13 cellular contexts compared by ENCODE assay signal in the genomic region with DNA sequence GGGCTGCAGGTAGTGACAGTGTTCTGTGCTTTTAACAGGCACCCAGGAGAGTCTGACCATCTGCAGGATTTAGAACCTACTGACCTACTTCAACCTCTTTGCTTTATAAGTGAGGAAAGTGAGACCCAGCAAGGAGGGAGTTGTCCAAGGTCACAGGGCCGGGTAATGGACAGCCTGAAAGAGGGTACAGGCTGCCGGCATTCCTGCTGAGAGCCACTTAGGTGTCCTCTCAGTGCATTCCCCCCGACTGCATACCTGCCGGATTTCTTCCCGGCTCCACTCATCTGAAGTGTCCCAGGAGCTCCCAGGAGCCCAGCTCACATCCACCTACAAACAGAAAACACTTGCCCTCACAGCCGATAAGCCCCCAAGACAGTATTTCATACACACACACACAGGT. TPM values are rescaled to one million over a fixed set of nuclear protein-coding genes. Genes with fewer than 3 reads are reported as not detected.
"Had no signal": no experiment of that assay in that cellular context is flagged by ENCODE, and none has a peak within 500 bp of the region (broad histone marks: within the 10 kb centered on the region; RNA-seq: fewer than 3 reads in every experiment).

No MANE protein-coding gene starts in this region.

- H3K27ac ChIP-seq: parathyroid adenoma had no signal

- H3K9me3 ChIP-seq: breast epithelium, right atrium auricular region had no signal

- H3K4me3 Mint-ChIP-seq: activated CD4-positive, alpha-beta memory T cell treated with anti-CD3 and anti-CD28 coated beads, Interleukin-2, amount 10 ng/mL, durations not matched to agents 7 days and 5 days; activated naive CD8-positive, alpha-beta T cell treated with anti-CD3 and anti-CD28 coated beads for 36 hours; immature natural killer cell; stimulated activated naive B cell treated with anti-CD40 and anti-IgM and Interleukin-4, amounts not matched to agents 10 μg/mL and 1 μg/mL and 100 μg/mL, for 72 hours had no signal

- ATAC-seq: activated T-cell treated with anti-CD3 and anti-CD28 coated beads, Interleukin-2, amount 50 U/mL, for 72 hours; stimulated activated naive B cell treated with anti-CD40 and anti-IgM and Interleukin-4, amounts not matched to agents 10 μg/mL and 1 μg/mL and 100 μg/mL, for 72 hours had no signal

- H3K4me3 ChIP-seq: breast epithelium, dorsolateral prefrontal cortex, right atrium auricular region had no signal

- DNase-seq: activated CD4-positive, alpha-beta memory T cell treated with anti-CD3 and anti-CD28 coated beads, Interleukin-2, amount 10 ng/mL, durations not matched to agents 7 days and 5 days; activated gamma-delta T cell treated with Interleukin-2 at 50 U/mL for 16 hours; activated naive CD8-positive, alpha-beta T cell treated with anti-CD3 and anti-CD28 coated beads for 36 hours; activated T-cell treated with anti-CD3 and anti-CD28 coated beads, Interleukin-2, amount 50 U/mL, for 72 hours; immature natural killer cell; stimulated activated CD4-positive, alpha-beta T cell treated with anti-CD3 and anti-CD28 coated beads, Interleukin-2, amount 100 ng/mL, for 24 hours; stimulated activated naive B cell treated with anti-CD40 and anti-IgM and Interleukin-4, amounts not matched to agents 10 μg/mL and 1 μg/mL and 100 μg/mL, for 72 hours had no signal

- H3K36me3 Mint-ChIP-seq: activated naive CD8-positive, alpha-beta T cell treated with anti-CD3 and anti-CD28 coated beads for 36 hours; immature natural killer cell; stimulated activated naive B cell treated with anti-CD40 and anti-IgM and Interleukin-4, amounts not matched to agents 10 μg/mL and 1 μg/mL and 100 μg/mL, for 72 hours had no signal

- H3K79me2 ChIP-seq: parathyroid adenoma had no signal

- H3K9me3 Mint-ChIP-seq: activated CD4-positive, alpha-beta memory T cell treated with anti-CD3 and anti-CD28 coated beads, Interleukin-2, amount 10 ng/mL, durations not matched to agents 7 days and 5 days; activated T-cell treated with anti-CD3 and anti-CD28 coated beads, Interleukin-2, amount 50 U/mL, for 72 hours; immature natural killer cell; stimulated activated naive B cell treated with anti-CD40 and anti-IgM and Interleukin-4, amounts not matched to agents 10 μg/mL and 1 μg/mL and 100 μg/mL, for 72 hours had no signal

- H3K27me3 ChIP-seq: breast epithelium, dorsolateral prefrontal cortex, right atrium auricular region had no signal

- H2AFZ ChIP-seq: parathyroid adenoma had no signal

- H3K4me1 ChIP-seq: parathyroid adenoma had no signal

- H3K36me3 ChIP-seq: breast epithelium, right atrium auricular region had no signal

- H3K27ac Mint-ChIP-seq: activated CD4-positive, alpha-beta memory T cell treated with anti-CD3 and anti-CD28 coated beads, Interleukin-2, amount 10 ng/mL, durations not matched to agents 7 days and 5 days; activated naive CD8-positive, alpha-beta T cell treated with anti-CD3 and anti-CD28 coated beads for 36 hours; activated T-cell treated with anti-CD3 and anti-CD28 coated beads, Interleukin-2, amount 50 U/mL, for 72 hours; immature natural killer cell; stimulated activated naive B cell treated with anti-CD40 and anti-IgM and Interleukin-4, amounts not matched to agents 10 μg/mL and 1 μg/mL and 100 μg/mL, for 72 hours had no signal

RNA-seq across cellular contexts. Expression of a gene that starts 33.6 kb away (rescaled TPM):
- total RNA-seq: activated CD4-positive, alpha-beta memory T cell treated with anti-CD3 and anti-CD28 coated beads, Interleukin-2, amount 10 ng/mL, durations not matched to agents 7 days and 5 days; activated naive CD8-positive, alpha-beta T cell treated with anti-CD3 and anti-CD28 coated beads for 36 hours; activated T-cell treated with anti-CD3 and anti-CD28 coated beads, Interleukin-2, amount 50 U/mL, for 72 hours had no signal
- polyA plus RNA-seq: immature natural killer cell had no signal

RNA-seq across cellular contexts. Expression of a gene that starts 56.0 kb away (rescaled TPM):
- total RNA-seq: activated CD4-positive, alpha-beta memory T cell treated with anti-CD3 and anti-CD28 coated beads, Interleukin-2, amount 10 ng/mL, durations not matched to agents 7 days and 5 days; activated naive CD8-positive, alpha-beta T cell treated with anti-CD3 and anti-CD28 coated beads for 36 hours; activated T-cell treated with anti-CD3 and anti-CD28 coated beads, Interleukin-2, amount 50 U/mL, for 72 hours; cerebellum had no signal
- polyA plus RNA-seq: immature natural killer cell, neural cell had no signal
